In the genomic region with DNA sequence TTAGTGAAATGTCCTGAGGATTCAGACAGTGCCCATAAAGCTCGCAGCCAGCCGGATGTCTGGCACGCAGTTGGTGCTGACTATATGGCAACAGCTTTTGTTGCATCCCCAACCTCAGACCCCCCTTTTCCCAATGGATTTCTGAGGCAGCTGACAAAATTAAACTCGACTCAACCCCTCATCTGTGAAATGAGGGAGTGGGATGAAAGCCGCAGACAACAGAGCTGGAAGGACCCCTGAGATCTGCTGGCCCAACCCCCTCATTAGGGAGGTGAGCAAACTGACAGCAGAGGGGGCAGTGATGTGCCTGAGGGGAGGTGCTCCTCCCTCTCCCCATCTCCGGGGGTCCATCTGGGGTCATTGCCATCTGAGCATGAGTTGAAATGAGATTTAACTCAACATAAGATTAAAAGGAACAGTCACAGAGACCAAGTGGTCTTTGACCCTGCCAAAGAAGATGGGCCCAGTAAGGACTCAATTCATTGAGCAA, we compare ENCODE assay signal across 1 cellular context.
TF ChIP-seq lines count a peak whose summit lies in the region.

No MANE protein-coding gene starts in this region.

TF ChIP-seq in GM23338, 12 proteins besides CTCF, POLR2A, EP300 and RAD21 (continued from another document):
- TF ChIP-seq, protein P1, sequence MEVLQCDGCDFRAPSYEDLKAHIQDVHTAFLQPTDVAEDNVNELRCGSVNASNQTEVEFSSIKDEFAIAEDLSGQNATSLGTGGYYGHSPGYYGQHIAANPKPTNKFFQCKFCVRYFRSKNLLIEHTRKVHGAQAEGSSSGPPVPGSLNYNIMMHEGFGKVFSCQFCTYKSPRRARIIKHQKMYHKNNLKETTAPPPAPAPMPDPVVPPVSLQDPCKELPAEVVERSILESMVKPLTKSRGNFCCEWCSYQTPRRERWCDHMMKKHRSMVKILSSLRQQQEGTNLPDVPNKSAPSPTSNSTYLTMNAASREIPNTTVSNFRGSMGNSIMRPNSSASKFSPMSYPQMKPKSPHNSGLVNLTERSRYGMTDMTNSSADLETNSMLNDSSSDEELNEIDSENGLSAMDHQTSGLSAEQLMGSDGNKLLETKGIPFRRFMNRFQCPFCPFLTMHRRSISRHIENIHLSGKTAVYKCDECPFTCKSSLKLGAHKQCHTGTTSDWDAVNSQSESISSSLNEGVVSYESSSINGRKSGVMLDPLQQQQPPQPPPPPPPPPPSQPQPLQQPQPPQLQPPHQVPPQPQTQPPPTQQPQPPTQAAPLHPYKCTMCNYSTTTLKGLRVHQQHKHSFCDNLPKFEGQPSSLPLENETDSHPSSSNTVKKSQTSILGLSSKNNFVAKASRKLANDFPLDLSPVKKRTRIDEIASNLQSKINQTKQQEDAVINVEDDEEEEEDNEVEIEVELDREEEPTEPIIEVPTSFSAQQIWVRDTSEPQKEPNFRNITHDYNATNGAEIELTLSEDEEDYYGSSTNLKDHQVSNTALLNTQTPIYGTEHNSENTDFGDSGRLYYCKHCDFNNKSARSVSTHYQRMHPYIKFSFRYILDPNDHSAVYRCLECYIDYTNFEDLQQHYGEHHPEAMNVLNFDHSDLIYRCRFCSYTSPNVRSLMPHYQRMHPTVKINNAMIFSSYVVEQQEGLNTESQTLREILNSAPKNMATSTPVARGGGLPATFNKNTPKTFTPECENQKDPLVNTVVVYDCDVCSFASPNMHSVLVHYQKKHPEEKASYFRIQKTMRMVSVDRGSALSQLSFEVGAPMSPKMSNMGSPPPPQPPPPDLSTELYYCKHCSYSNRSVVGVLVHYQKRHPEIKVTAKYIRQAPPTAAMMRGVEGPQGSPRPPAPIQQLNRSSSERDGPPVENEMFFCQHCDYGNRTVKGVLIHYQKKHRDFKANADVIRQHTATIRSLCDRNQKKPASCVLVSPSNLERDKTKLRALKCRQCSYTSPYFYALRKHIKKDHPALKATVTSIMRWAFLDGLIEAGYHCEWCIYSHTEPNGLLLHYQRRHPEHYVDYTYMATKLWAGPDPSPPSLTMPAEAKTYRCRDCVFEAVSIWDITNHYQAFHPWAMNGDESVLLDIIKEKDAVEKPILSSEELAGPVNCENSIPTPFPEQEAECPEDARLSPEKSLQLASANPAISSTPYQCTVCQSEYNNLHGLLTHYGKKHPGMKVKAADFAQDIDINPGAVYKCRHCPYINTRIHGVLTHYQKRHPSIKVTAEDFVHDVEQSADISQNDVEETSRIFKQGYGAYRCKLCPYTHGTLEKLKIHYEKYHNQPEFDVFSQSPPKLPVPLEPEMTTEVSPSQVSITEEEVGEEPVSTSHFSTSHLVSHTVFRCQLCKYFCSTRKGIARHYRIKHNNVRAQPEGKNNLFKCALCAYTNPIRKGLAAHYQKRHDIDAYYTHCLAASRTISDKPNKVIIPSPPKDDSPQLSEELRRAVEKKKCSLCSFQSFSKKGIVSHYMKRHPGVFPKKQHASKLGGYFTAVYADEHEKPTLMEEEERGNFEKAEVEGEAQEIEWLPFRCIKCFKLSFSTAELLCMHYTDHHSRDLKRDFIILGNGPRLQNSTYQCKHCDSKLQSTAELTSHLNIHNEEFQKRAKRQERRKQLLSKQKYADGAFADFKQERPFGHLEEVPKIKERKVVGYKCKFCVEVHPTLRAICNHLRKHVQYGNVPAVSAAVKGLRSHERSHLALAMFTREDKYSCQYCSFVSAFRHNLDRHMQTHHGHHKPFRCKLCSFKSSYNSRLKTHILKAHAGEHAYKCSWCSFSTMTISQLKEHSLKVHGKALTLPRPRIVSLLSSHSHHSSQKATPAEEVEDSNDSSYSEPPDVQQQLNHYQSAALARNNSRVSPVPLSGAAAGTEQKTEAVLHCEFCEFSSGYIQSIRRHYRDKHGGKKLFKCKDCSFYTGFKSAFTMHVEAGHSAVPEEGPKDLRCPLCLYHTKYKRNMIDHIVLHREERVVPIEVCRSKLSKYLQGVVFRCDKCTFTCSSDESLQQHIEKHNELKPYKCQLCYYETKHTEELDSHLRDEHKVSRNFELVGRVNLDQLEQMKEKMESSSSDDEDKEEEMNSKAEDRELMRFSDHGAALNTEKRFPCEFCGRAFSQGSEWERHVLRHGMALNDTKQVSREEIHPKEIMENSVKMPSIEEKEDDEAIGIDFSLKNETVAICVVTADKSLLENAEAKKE (CRISPR knock-in tag; IDR thresholded peaks at IDR 0.05) = no peak
- TF ChIP-seq, protein P2, sequence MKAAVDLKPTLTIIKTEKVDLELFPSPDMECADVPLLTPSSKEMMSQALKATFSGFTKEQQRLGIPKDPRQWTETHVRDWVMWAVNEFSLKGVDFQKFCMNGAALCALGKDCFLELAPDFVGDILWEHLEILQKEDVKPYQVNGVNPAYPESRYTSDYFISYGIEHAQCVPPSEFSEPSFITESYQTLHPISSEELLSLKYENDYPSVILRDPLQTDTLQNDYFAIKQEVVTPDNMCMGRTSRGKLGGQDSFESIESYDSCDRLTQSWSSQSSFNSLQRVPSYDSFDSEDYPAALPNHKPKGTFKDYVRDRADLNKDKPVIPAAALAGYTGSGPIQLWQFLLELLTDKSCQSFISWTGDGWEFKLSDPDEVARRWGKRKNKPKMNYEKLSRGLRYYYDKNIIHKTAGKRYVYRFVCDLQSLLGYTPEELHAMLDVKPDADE (IDR thresholded peaks at IDR 0.05) = no peak
- TF ChIP-seq JUNB (IDR thresholded peaks at IDR 0.05; ENCODE audit: unreplicated experiment) (no peak), POLR2AphosphoS5 (IDR thresholded peaks at IDR 0.05; ENCODE audit: low read depth) (no peak), CREB1 (CRISPR knock-in tag; IDR thresholded peaks at IDR 0.05; ENCODE audit: low read depth) (no peak), STAT1 (IDR thresholded peaks at IDR 0.05; ENCODE audit: unreplicated experiment) (no peak), EZH2 (IDR thresholded peaks at IDR 0.05; ENCODE audit: low read depth, unreplicated experiment) (no peak), ZNF114 (CRISPR knock-in tag; IDR thresholded peaks at IDR 0.05) (no peak)
- TF ChIP-seq, protein P3, sequence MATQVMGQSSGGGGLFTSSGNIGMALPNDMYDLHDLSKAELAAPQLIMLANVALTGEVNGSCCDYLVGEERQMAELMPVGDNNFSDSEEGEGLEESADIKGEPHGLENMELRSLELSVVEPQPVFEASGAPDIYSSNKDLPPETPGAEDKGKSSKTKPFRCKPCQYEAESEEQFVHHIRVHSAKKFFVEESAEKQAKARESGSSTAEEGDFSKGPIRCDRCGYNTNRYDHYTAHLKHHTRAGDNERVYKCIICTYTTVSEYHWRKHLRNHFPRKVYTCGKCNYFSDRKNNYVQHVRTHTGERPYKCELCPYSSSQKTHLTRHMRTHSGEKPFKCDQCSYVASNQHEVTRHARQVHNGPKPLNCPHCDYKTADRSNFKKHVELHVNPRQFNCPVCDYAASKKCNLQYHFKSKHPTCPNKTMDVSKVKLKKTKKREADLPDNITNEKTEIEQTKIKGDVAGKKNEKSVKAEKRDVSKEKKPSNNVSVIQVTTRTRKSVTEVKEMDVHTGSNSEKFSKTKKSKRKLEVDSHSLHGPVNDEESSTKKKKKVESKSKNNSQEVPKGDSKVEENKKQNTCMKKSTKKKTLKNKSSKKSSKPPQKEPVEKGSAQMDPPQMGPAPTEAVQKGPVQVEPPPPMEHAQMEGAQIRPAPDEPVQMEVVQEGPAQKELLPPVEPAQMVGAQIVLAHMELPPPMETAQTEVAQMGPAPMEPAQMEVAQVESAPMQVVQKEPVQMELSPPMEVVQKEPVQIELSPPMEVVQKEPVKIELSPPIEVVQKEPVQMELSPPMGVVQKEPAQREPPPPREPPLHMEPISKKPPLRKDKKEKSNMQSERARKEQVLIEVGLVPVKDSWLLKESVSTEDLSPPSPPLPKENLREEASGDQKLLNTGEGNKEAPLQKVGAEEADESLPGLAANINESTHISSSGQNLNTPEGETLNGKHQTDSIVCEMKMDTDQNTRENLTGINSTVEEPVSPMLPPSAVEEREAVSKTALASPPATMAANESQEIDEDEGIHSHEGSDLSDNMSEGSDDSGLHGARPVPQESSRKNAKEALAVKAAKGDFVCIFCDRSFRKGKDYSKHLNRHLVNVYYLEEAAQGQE (IDR thresholded peaks at IDR 0.05; ENCODE audit: unreplicated experiment) = no peak
